1 cellular context compared by ENCODE assay signal in the genomic region with DNA sequence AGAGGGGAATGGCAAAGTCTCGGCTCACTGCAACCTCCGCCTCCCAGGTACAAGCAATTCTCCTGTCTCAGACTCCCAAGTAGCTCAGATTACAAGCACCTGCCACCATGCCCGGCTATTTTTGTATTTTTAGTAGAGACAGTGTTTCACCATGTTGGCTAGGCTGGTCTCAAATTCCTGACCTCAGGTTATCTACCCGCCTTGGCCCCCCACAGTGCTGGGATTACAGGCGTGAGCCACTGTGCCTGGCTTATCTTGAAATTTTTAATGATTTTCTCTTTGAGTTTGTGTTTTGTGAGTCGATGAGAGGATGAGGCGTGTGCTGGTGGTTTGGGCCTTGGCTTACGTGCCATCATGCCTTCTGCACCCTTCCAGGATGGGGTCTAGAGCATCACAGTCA.
TF ChIP-seq lines count a peak whose summit lies in the region.

No MANE protein-coding gene starts in this region.

TF ChIP-seq in HEK293, 187 proteins besides CTCF, POLR2A, EP300 and RAD21 (continued from another document and continues in another):
- TF ChIP-seq ZBTB6 (tag by site-specific recombination; IDR thresholded peaks at IDR 0.05) (no peak), ZNF423 (tag by site-specific recombination; IDR thresholded peaks at IDR 0.05) (0 out of 2 replicates have a peak, but pooled peaks have one; percentile 17), ZNF768 (tag by site-specific recombination; IDR thresholded peaks at IDR 0.05) (no peak), ZNF610 (tag by site-specific recombination; IDR thresholded peaks at IDR 0.05; ENCODE audit: borderline replicate concordance) (no peak), ZNF114 (tag by site-specific recombination; IDR thresholded peaks at IDR 0.05) (no peak), GLI2 (tag by site-specific recombination; IDR thresholded peaks at IDR 0.05; ENCODE audit: borderline replicate concordance, low read depth) (no peak), ELK4 (IDR thresholded peaks at IDR 0.05; ENCODE audit: borderline replicate concordance, low read depth, low read length) (no peak), ZNF670 (tag by site-specific recombination; IDR thresholded peaks at IDR 0.05; ENCODE audit: low read depth) (no peak), ZIC2 (tag by site-specific recombination; IDR thresholded peaks at IDR 0.05) (peak; percentile 35; the same call in 1 of the 2 replicates), FEZF1 (tag by site-specific recombination; IDR thresholded peaks at IDR 0.05) (peak; percentile 48), ZBTB8A (tag by site-specific recombination; IDR thresholded peaks at IDR 0.05) (no peak), ZBTB7A (tag by site-specific recombination; IDR thresholded peaks at IDR 0.05; ENCODE audit: low read depth) (no peak), GLIS1 (tag by site-specific recombination; IDR thresholded peaks at IDR 0.05) (peak; percentile 87), KLF9 (tag by site-specific recombination; IDR thresholded peaks at IDR 0.05; ENCODE audit: low read depth) (no peak), PRDM1 (tag by site-specific recombination; IDR thresholded peaks at IDR 0.05) (no peak), OSR2 (tag by site-specific recombination; IDR thresholded peaks at IDR 0.05) (peak; percentile 25; the same call in 1 of the 2 replicates), KLF16 (tag by site-specific recombination; IDR thresholded peaks at IDR 0.05) (no peak), KLF7 (tag by site-specific recombination; IDR thresholded peaks at IDR 0.05; ENCODE audit: borderline replicate concordance) (peak; percentile 46; the same call in 1 of the 2 replicates), ZNF777 (tag by site-specific recombination; IDR thresholded peaks at IDR 0.05; ENCODE audit: borderline replicate concordance) (no peak), ZNF2 (tag by site-specific recombination; IDR thresholded peaks at IDR 0.05) (no peak), ZBTB20 (tag by site-specific recombination; IDR thresholded peaks at IDR 0.05) (no peak), REPIN1 (tag by site-specific recombination; IDR thresholded peaks at IDR 0.05; ENCODE audit: low read depth) (no peak), ZNF112 (tag by site-specific recombination; IDR thresholded peaks at IDR 0.05) (no peak), RBAK (tag by site-specific recombination; IDR thresholded peaks at IDR 0.05) (no peak), ZNF76 (tag by site-specific recombination; IDR thresholded peaks at IDR 0.05; ENCODE audit: borderline replicate concordance, low read depth) (no peak), ZNF548 (tag by site-specific recombination; IDR thresholded peaks at IDR 0.05) (no peak), KLF8 (tag by site-specific recombination; IDR thresholded peaks at IDR 0.05) (no peak), ZNF473 (tag by site-specific recombination; IDR thresholded peaks at IDR 0.05) (no peak), SP7 (tag by site-specific recombination; IDR thresholded peaks at IDR 0.05) (peak; percentile 74; the same call in 1 of the 2 replicates), TRIM28 (IDR thresholded peaks at IDR 0.05; ENCODE audit: borderline replicate concordance, low read length) (peak; percentile 62; the same call in 1 of the 2 replicates), ZNF404 (tag by site-specific recombination; IDR thresholded peaks at IDR 0.05) (no peak), ZXDB (tag by site-specific recombination; IDR thresholded peaks at IDR 0.05) (peak; percentile 47), KLF17 (tag by site-specific recombination; IDR thresholded peaks at IDR 0.05) (no peak), ZNF843 (tag by site-specific recombination; IDR thresholded peaks at IDR 0.05) (peak; percentile 62), ZNF280C (tag by site-specific recombination; IDR thresholded peaks at IDR 0.05) (no peak)
- TF ChIP-seq, protein P1, sequence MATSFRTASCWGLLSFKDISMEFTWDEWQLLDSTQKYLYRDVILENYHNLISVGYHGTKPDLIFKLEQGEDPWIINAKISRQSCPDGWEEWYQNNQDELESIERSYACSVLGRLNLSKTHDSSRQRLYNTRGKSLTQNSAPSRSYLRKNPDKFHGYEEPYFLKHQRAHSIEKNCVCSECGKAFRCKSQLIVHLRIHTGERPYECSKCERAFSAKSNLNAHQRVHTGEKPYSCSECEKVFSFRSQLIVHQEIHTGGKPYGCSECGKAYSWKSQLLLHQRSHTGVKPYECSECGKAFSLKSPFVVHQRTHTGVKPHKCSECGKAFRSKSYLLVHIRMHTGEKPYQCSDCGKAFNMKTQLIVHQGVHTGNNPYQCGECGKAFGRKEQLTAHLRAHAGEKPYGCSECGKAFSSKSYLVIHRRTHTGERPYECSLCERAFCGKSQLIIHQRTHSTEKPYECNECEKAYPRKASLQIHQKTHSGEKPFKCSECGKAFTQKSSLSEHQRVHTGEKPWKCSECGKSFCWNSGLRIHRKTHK (tag by site-specific recombination; IDR thresholded peaks at IDR 0.05) = no peak
- TF ChIP-seq, protein P2, sequence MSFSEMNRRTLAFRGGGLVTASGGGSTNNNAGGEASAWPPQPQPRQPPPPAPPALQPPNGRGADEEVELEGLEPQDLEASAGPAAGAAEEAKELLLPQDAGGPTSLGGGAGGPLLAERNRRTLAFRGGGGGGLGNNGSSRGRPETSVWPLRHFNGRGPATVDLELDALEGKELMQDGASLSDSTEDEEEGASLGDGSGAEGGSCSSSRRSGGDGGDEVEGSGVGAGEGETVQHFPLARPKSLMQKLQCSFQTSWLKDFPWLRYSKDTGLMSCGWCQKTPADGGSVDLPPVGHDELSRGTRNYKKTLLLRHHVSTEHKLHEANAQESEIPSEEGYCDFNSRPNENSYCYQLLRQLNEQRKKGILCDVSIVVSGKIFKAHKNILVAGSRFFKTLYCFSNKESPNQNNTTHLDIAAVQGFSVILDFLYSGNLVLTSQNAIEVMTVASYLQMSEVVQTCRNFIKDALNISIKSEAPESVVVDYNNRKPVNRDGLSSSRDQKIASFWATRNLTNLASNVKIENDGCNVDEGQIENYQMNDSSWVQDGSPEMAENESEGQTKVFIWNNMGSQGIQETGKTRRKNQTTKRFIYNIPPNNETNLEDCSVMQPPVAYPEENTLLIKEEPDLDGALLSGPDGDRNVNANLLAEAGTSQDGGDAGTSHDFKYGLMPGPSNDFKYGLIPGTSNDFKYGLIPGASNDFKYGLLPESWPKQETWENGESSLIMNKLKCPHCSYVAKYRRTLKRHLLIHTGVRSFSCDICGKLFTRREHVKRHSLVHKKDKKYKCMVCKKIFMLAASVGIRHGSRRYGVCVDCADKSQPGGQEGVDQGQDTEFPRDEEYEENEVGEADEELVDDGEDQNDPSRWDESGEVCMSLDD (tag by site-specific recombination; IDR thresholded peaks at IDR 0.05) = no peak
- TF ChIP-seq, protein P3, sequence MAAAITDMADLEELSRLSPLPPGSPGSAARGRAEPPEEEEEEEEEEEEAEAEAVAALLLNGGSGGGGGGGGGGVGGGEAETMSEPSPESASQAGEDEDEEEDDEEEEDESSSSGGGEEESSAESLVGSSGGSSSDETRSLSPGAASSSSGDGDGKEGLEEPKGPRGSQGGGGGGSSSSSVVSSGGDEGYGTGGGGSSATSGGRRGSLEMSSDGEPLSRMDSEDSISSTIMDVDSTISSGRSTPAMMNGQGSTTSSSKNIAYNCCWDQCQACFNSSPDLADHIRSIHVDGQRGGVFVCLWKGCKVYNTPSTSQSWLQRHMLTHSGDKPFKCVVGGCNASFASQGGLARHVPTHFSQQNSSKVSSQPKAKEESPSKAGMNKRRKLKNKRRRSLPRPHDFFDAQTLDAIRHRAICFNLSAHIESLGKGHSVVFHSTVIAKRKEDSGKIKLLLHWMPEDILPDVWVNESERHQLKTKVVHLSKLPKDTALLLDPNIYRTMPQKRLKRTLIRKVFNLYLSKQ (tag by site-specific recombination; IDR thresholded peaks at IDR 0.05; ENCODE audit: borderline replicate concordance) = no peak
- TF ChIP-seq, protein P4, sequence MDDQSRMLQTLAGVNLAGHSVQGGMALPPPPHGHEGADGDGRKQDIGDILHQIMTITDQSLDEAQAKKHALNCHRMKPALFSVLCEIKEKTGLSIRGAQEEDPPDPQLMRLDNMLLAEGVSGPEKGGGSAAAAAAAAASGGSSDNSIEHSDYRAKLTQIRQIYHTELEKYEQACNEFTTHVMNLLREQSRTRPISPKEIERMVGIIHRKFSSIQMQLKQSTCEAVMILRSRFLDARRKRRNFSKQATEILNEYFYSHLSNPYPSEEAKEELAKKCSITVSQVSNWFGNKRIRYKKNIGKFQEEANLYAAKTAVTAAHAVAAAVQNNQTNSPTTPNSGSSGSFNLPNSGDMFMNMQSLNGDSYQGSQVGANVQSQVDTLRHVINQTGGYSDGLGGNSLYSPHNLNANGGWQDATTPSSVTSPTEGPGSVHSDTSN (CRISPR knock-in tag; IDR thresholded peaks at IDR 0.05) = no peak
- TF ChIP-seq, protein P5, sequence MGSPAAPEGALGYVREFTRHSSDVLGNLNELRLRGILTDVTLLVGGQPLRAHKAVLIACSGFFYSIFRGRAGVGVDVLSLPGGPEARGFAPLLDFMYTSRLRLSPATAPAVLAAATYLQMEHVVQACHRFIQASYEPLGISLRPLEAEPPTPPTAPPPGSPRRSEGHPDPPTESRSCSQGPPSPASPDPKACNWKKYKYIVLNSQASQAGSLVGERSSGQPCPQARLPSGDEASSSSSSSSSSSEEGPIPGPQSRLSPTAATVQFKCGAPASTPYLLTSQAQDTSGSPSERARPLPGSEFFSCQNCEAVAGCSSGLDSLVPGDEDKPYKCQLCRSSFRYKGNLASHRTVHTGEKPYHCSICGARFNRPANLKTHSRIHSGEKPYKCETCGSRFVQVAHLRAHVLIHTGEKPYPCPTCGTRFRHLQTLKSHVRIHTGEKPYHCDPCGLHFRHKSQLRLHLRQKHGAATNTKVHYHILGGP (tag by site-specific recombination; IDR thresholded peaks at IDR 0.05) = no peak
- TF ChIP-seq, protein P6, sequence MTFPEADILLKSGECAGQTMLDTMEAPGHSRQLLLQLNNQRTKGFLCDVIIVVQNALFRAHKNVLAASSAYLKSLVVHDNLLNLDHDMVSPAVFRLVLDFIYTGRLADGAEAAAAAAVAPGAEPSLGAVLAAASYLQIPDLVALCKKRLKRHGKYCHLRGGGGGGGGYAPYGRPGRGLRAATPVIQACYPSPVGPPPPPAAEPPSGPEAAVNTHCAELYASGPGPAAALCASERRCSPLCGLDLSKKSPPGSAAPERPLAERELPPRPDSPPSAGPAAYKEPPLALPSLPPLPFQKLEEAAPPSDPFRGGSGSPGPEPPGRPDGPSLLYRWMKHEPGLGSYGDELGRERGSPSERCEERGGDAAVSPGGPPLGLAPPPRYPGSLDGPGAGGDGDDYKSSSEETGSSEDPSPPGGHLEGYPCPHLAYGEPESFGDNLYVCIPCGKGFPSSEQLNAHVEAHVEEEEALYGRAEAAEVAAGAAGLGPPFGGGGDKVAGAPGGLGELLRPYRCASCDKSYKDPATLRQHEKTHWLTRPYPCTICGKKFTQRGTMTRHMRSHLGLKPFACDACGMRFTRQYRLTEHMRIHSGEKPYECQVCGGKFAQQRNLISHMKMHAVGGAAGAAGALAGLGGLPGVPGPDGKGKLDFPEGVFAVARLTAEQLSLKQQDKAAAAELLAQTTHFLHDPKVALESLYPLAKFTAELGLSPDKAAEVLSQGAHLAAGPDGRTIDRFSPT (tag by site-specific recombination; IDR thresholded peaks at IDR 0.05) = no peak
- TF ChIP-seq, protein P7, sequence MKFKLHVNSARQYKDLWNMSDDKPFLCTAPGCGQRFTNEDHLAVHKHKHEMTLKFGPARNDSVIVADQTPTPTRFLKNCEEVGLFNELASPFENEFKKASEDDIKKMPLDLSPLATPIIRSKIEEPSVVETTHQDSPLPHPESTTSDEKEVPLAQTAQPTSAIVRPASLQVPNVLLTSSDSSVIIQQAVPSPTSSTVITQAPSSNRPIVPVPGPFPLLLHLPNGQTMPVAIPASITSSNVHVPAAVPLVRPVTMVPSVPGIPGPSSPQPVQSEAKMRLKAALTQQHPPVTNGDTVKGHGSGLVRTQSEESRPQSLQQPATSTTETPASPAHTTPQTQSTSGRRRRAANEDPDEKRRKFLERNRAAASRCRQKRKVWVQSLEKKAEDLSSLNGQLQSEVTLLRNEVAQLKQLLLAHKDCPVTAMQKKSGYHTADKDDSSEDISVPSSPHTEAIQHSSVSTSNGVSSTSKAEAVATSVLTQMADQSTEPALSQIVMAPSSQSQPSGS (tag by site-specific recombination; IDR thresholded peaks at IDR 0.05; ENCODE audit: low read depth) = no peak
